Comparison of ENCODE assay signal across 9 cellular contexts in genomic region chr19:3585301-3586123, GRCh38. TPM values are rescaled to one million over a fixed set of nuclear protein-coding genes. Genes with fewer than 3 reads are reported as not detected.
DNase-seq lines count a peak whose midpoint lies in the region; ATAC-seq and TF ChIP-seq lines count a peak whose summit lies in the region.
"Had no signal": no experiment of that assay in that cellular context is flagged by ENCODE, and none has a peak within 500 bp of the region (broad histone marks: within the 10 kb centered on the region; RNA-seq: fewer than 3 reads in every experiment).

GIPC3 (plus strand) TSS chr19:3585478; CDS start chr19:3585598, 120 bp downstream.

- H3K9me3 ChIP-seq in mononuclear cell (ENCODE audit: low read depth, low read length), result no peaks in the 10 kb centered on the region

- DNase-seq in stimulated activated CD4-positive, alpha-beta T cell treated with anti-CD3 and anti-CD28 coated beads, Interleukin-12 subunit alpha, Interleukin-12 subunit beta, amount 100 ng/mL, for 4 hours, result peak; percentile 17
- no peak for DNase-seq in stimulated activated CD4-positive, alpha-beta T cell treated with anti-CD3 and anti-CD28 coated beads, Interleukin-4, amount 100 ng/mL, for 1 hour
- DNase-seq in choroid plexus epithelial cell (ENCODE audit: low read depth), result no peak
- DNase-seq in NCI-H510A treated with DMSO at 0.1 percent for 48 hours (lab: John Stamatoyannopoulos, UW), result no peak
- no peak for DNase-seq in NCI-H774 (lab: John Stamatoyannopoulos, UW)
- DNase-seq in NCI-H2196 treated with DMSO at 0.1 percent for 48 hours (lab: John Stamatoyannopoulos, UW; ENCODE audit: unreplicated experiment), result no peak
- DNase-seq: DMS153 had no signal

- TF ChIP-seq CTCF in choroid plexus epithelial cell (conservative IDR thresholded peaks at IDR 0.05; ENCODE audit: low read depth, low read length), result no peak

- H3K27me3 ChIP-seq in mononuclear cell (ENCODE audit: insufficient read depth, low read length), result peaks cover 3% of the 10 kb centered on the region

- H3K4me3 ChIP-seq in choroid plexus epithelial cell (ENCODE audit: low read depth, low read length), result peak within 1 kb of the TSS; percentile 38
- H3K4me3 ChIP-seq in mononuclear cell (ENCODE audit: low read length), result peak within 1 kb of the TSS; percentile 24

- peaks cover 6% of the 10 kb centered on the region for H3K4me1 ChIP-seq in mononuclear cell (ENCODE audit: insufficient read depth, low read length)

- ATAC-seq in HG03460 (IDR thresholded peaks at IDR 0.05; ENCODE audit: unreplicated experiment), result no peak

RNA-seq across cellular contexts. Expression of gene GIPC3, which starts in this region (rescaled TPM):
- total RNA-seq in mononuclear cell, result 0.21 TPM
